Comparison of ENCODE assay signal across 8 cellular contexts in genomic region chr17:76071497-76072148, GRCh38. TPM values are rescaled to one million over a fixed set of nuclear protein-coding genes. Genes with fewer than 3 reads are reported as not detected.
A peak's percentile ranks its signal among the peaks of the same experiment; 100 is the strongest.
DNase-seq lines count a peak whose midpoint lies in the region; ATAC-seq and TF ChIP-seq lines count a peak whose summit lies in the region.

No MANE protein-coding gene starts in this region.

- WGBS in gastroesophageal sphincter (ENCODE audit: low coverage in 1 of 2), 2 donors, result 9 to 14% methylated on average over 10 to 15 of the region's 17 CpGs

- no peak for TF ChIP-seq EP300 in gastroesophageal sphincter (IDR thresholded peaks at IDR 0.05)

- DNase-seq in activated CD4-positive, CD25-positive, alpha-beta regulatory T cell (lab: John Stamatoyannopoulos, UW), result no peak
- DNase-seq in activated CD4-positive, alpha-beta memory T cell treated with anti-CD3 and anti-CD28 coated beads, Interleukin-2, amount 10 ng/mL, durations not matched to agents 7 days and 5 days, result no peak
- DNase-seq in stimulated activated CD4-positive, alpha-beta T cell treated with anti-CD3 and anti-CD28 coated beads, Interleukin-4, amount 100 ng/mL, for 1 hour, result peak; percentile 27
- DNase-seq in T-helper 9 cell, result no peak

- peaks cover 0 to 32% of the 10 kb centered on the region in 2 donors for H3K36me3 ChIP-seq in gastroesophageal sphincter

- TF ChIP-seq POLR2A in gastroesophageal sphincter (IDR thresholded peaks at IDR 0.05), result no peak

- peak overlapping the region; percentile 89 for H3K27ac Mint-ChIP-seq in activated CD4-positive, alpha-beta memory T cell treated with anti-CD3 and anti-CD28 coated beads, Interleukin-2, amount 10 ng/mL, durations not matched to agents 7 days and 5 days

- H3K27me3 Mint-ChIP-seq in activated CD4-positive, alpha-beta memory T cell treated with anti-CD3 and anti-CD28 coated beads, Interleukin-2, amount 10 ng/mL, durations not matched to agents 7 days and 5 days, result peaks cover 25% of the 10 kb centered on the region

- CTCF ChIA-PET in activated CD4-positive, alpha-beta memory T cell treated with anti-CD3 and anti-CD28 coated beads, Interleukin-2, amount 10 ng/mL, durations not matched to agents 7 days and 5 days (lab: Charles Lee), result interaction anchor here (0.9 to 1.7 kb wide), 7 partner anchors 8 to 216 kb away, joined by 3 to 7 read pairs (median 3); partner anchors contain the start of gene WBP2

- H3K27ac ChIP-seq in gastroesophageal sphincter, result peak overlapping the region; percentile 56 to 85 (median 74)

- no peaks in the 10 kb centered on the region for H3K9me3 Mint-ChIP-seq in activated CD4-positive, alpha-beta memory T cell treated with anti-CD3 and anti-CD28 coated beads, Interleukin-2, amount 10 ng/mL, durations not matched to agents 7 days and 5 days

- H3K4me1 Mint-ChIP-seq in activated CD4-positive, alpha-beta memory T cell treated with anti-CD3 and anti-CD28 coated beads, Interleukin-2, amount 10 ng/mL, durations not matched to agents 7 days and 5 days, result peaks cover 45% of the 10 kb centered on the region

- POLR2A ChIA-PET in activated CD4-positive, alpha-beta memory T cell treated with anti-CD3 and anti-CD28 coated beads, Interleukin-2, amount 10 ng/mL, durations not matched to agents 7 days and 5 days (lab: Charles Lee), result interaction anchor here (0.7 to 1.8 kb wide), 10 partner anchors 8 to 313 kb away, joined by 3 to 19 read pairs (median 4); partner anchors contain the start of genes EXOC7, SPHK1 and TRIM65

- H3K36me3 Mint-ChIP-seq in activated CD4-positive, alpha-beta memory T cell treated with anti-CD3 and anti-CD28 coated beads, Interleukin-2, amount 10 ng/mL, durations not matched to agents 7 days and 5 days (ENCODE audit: low read depth), result peaks cover 33% of the 10 kb centered on the region

- peaks cover 34% of the 10 kb centered on the region for H3K27me3 ChIP-seq in gastroesophageal sphincter

- H3K4me3 ChIP-seq in gastroesophageal sphincter, result peak overlapping the region; percentile 90 to 96

- H3K4me1 ChIP-seq in gastroesophageal sphincter, result peaks cover 0 to 66% (median 35%) of the 10 kb centered on the region in 3 donors

- peak; percentile 79 to 80 for ATAC-seq in activated CD4-positive, CD25-positive, alpha-beta regulatory T cell treated with anti-CD3 and anti-CD28 coated beads, Interleukin-2, amount 50 U/mL, for 24 hours
- ATAC-seq in gastroesophageal sphincter (no peak), GM18502 (IDR thresholded peaks at IDR 0.05; ENCODE audit: poor library complexity, unreplicated experiment) (no peak), HG02840 (IDR thresholded peaks at IDR 0.05; ENCODE audit: low FRiP score, unreplicated experiment) (no peak)

- peak overlapping the region; percentile 96 for H3K4me3 Mint-ChIP-seq in activated CD4-positive, alpha-beta memory T cell treated with anti-CD3 and anti-CD28 coated beads, Interleukin-2, amount 10 ng/mL, durations not matched to agents 7 days and 5 days

- no peak for TF ChIP-seq CTCF in gastroesophageal sphincter (IDR thresholded peaks at IDR 0.05)

- H3K9me3 ChIP-seq in gastroesophageal sphincter, result no peaks in the 10 kb centered on the region

RNA-seq across cellular contexts. Expression of gene SRP68, which starts 0.7 kb away (rescaled TPM):
- total RNA-seq in activated CD4-positive, alpha-beta memory T cell treated with anti-CD3 and anti-CD28 coated beads, Interleukin-2, amount 10 ng/mL, durations not matched to agents 7 days and 5 days, result 10 to 100 TPM; 92.8 to 94.6 TPM
- 10 to 100 TPM; 43.0 to 63.8 (median 48.7) TPM for total RNA-seq in gastroesophageal sphincter

RNA-seq across cellular contexts. Expression of gene GALR2, which starts 3.0 kb away (rescaled TPM):
- under 1 TPM; 0.38 to 0.40 TPM for total RNA-seq in activated CD4-positive, alpha-beta memory T cell treated with anti-CD3 and anti-CD28 coated beads, Interleukin-2, amount 10 ng/mL, durations not matched to agents 7 days and 5 days
- total RNA-seq in gastroesophageal sphincter, result not detected

RNA-seq across cellular contexts. Expression of gene ZACN, which starts 7.4 kb away (rescaled TPM):
- total RNA-seq in activated CD4-positive, alpha-beta memory T cell treated with anti-CD3 and anti-CD28 coated beads, Interleukin-2, amount 10 ng/mL, durations not matched to agents 7 days and 5 days, result under 1 TPM; 0.48 TPM
- total RNA-seq in gastroesophageal sphincter, result not detected

RNA-seq across cellular contexts. Expression of gene EXOC7, which starts 32.0 kb away (rescaled TPM):
- 100 to 1,000 TPM; 119 to 120 TPM for total RNA-seq in activated CD4-positive, alpha-beta memory T cell treated with anti-CD3 and anti-CD28 coated beads, Interleukin-2, amount 10 ng/mL, durations not matched to agents 7 days and 5 days
- 100 to 1,000 TPM in 1 of 4 donors, 10 to 100 TPM in 3; 69.3 to 107 (median 83.9) TPM for total RNA-seq in gastroesophageal sphincter

RNA-seq across cellular contexts. Expression of gene EVPL, which starts 44.5 kb away (rescaled TPM):
- not detected for total RNA-seq in activated CD4-positive, alpha-beta memory T cell treated with anti-CD3 and anti-CD28 coated beads, Interleukin-2, amount 10 ng/mL, durations not matched to agents 7 days and 5 days
- total RNA-seq in gastroesophageal sphincter, result 1 to 10 TPM; 1.3 to 6.1 (median 3.1) TPM

Comparison
In these comparisons a context has a peak if more than half of its experiments do, and no peak if none do; other contexts are left out.
1. ATAC-seq: peak in activated CD4-positive, CD25-positive, alpha-beta regulatory T cell treated with anti-CD3 and anti-CD28 coated beads, Interleukin-2, amount 50 U/mL, for 24 hours (2 of 2); none in gastroesophageal sphincter (single experiment), GM18502 (single experiment) and HG02840 (single experiment).